20 cellular contexts compared by ENCODE assay signal in the genomic region with DNA sequence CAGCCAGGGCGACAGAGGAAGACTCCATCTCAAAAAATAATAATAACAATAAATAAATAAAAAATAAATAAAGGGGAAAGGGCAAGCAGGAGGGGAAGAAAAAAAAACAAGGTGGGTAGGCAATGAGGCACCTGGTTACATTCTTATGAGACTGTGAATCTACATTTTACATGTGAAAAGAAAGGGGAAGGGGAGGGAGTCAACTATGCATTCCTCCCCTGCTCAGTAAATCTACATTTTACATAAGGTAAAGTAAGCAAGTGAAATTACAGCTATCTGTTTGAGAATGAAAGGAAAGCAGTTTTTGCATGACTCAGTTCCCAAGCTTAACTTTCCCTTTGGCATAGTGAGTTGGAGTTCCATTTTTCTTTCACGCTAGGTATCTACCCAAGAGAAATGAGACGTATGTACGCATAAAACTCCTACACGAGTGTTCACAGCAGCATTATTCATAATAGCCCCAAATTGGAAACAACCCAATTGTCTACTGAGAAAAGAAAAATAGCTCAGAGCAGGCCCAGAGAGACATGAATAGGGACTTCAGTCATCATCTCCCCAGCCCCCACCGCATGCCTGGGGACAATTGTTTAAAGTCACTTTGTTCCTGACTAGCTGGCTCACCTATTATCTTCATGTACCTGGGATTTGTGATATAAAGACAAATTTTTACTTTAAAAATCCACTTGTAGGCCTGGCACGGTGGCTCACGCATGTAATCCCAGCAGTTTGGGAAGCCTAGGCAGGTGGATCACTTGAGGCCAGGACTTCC. TPM values are rescaled to one million over a fixed set of nuclear protein-coding genes. Genes with fewer than 3 reads are reported as not detected.
DNase-seq lines count a peak whose midpoint lies in the region; ATAC-seq and TF ChIP-seq lines count a peak whose summit lies in the region.
"Had no signal": no experiment of that assay in that cellular context is flagged by ENCODE, and none has a peak within 500 bp of the region (broad histone marks: within the 10 kb centered on the region; RNA-seq: fewer than 3 reads in every experiment).

No MANE protein-coding gene starts in this region.

- peak overlapping the region; percentile 51 for H3K4me2 ChIP-seq in PC-3 (ENCODE audit: low read length)
- H3K4me2 ChIP-seq: hepatocyte had no signal

- peak; percentile 20 for DNase-seq in stimulated activated CD4-positive, alpha-beta T cell treated with anti-CD3 and anti-CD28 coated beads, Interleukin-4, amount 100 ng/mL, for 1 hour
- DNase-seq in stimulated activated CD4-positive, alpha-beta T cell treated with anti-CD3 and anti-CD28 coated beads, Interleukin-4, amount 100 ng/mL, for 4 hours, result no peak
- DNase-seq in PC-3, result peak; percentile 45
- DNase-seq in fibroblast of mammary gland (ENCODE audit: low read depth), result peak; percentile 56
- no peak for DNase-seq in middle frontal gyrus (ENCODE audit: extremely low spot score, low spot score)
- no peak for DNase-seq in Ammon's horn (ENCODE audit: low spot score)
- DNase-seq in NCI-H146 (lab: John Stamatoyannopoulos, UW), result no peak
- DNase-seq: activated B cell treated with CpG ODN at 0.5 μM for 24 hours; cortex of kidney; DMS79; foreskin fibroblast; kidney; NCI-H2107; NCI-H510A; retina; RPMI8226; stimulated activated naive B cell treated with anti-CD40 and anti-IgM and Interleukin-4, amounts not matched to agents 10 μg/mL and 1 μg/mL and 100 μg/mL, for 72 hours; tibial artery had no signal

- H2AFZ ChIP-seq in PC-3 (ENCODE audit: low read length), result 0 out of 2 replicates have a peak overlapping the region, but pooled peaks have one; percentile 9
- H2AFZ ChIP-seq: hepatocyte had no signal

- CTCF ChIA-PET in PC-3 (lab: Charles Lee), result no interaction called here

- POLR2A ChIA-PET in PC-3 (lab: Charles Lee; ENCODE audit: unreplicated experiment), result interaction anchor here (0.6 kb wide), 1 partner anchor 544 kb away, joined by 14 read pairs; no protein-coding TSS in a partner anchor

- no peaks in the 10 kb centered on the region for H3K27me3 ChIP-seq in PC-3 (ENCODE audit: low read length)
- H3K27me3 ChIP-seq: hepatocyte, tibial artery had no signal

- peak overlapping the region; percentile 14; the same call in 1 of the 2 replicates for H3K9ac ChIP-seq in PC-3 (ENCODE audit: low read length)

- no peaks in the 10 kb centered on the region for H3K36me3 ChIP-seq in PC-3 (ENCODE audit: low read depth, low read length)
- H3K36me3 ChIP-seq: tibial artery had no signal

- intact Hi-C loops in PC-3 (cut with micrococcal nuclease), result no loop called here

- no TSS peak for BruUV-seq in PC-3 (replicated peaks; lab: Mats Ljungman, UMichigan)

- no peaks in the 10 kb centered on the region for H3K9me3 ChIP-seq in PC-3 (ENCODE audit: low read length)
- H3K9me3 ChIP-seq: tibial artery had no signal

- H3K4me3 ChIP-seq in PC-3 (ENCODE audit: low read length) (no peak overlapping the region), fibroblast of mammary gland (ENCODE audit: control insufficient read depth, low read depth, low read length) (no peak overlapping the region)
- H3K4me3 ChIP-seq: hepatocyte, tibial artery had no signal

- no peak for TF ChIP-seq CTCF in PC-3 (conservative IDR thresholded peaks at IDR 0.05; ENCODE audit: low read depth, low read length)
- TF ChIP-seq CTCF in fibroblast of mammary gland (conservative IDR thresholded peaks at IDR 0.05; ENCODE audit: control insufficient read depth, insufficient read depth, low read depth, low read length), result no peak

- no peaks in the 10 kb centered on the region for H4K20me1 ChIP-seq in PC-3 (ENCODE audit: low read length)

- H3F3A ChIP-seq in PC-3 (ENCODE audit: low read length, unreplicated experiment), result no peaks in the 10 kb centered on the region

- no peaks in the 10 kb centered on the region for H3K79me2 ChIP-seq in PC-3 (ENCODE audit: low read length)
- H3K79me2 ChIP-seq: hepatocyte had no signal

- H3K27ac ChIP-seq in PC-3 (ENCODE audit: low read length), result peak overlapping the region; percentile 77
- H3K27ac ChIP-seq: hepatocyte, tibial artery had no signal

- no peaks in the 10 kb centered on the region for H3K9me2 ChIP-seq in PC-3 (replicated peaks; ENCODE audit: low read length)

- no peak for ATAC-seq in PC-3
- ATAC-seq: SK-N-SH treated with all-trans-retinoic acid at 6 μM for 48 hours; stimulated activated naive B cell treated with anti-CD40 and anti-IgM and Interleukin-4, amounts not matched to agents 10 μg/mL and 1 μg/mL and 100 μg/mL, for 72 hours had no signal

- H3K4me1 ChIP-seq in PC-3 (ENCODE audit: insufficient read depth, low read length), result peaks cover 41% of the 10 kb centered on the region
- H3K4me1 ChIP-seq: tibial artery had no signal

RNA-seq across cellular contexts. Expression of gene DDX3X, which starts 52.4 kb away (rescaled TPM):
- 167 and 185 TPM in 2 replicates for total RNA-seq in PC-3 (2014; rRNA removed)

Comparison
In these comparisons a context has a peak if more than half of its experiments do, and no peak if none do; other contexts are left out.
1. DNase-seq: peak in stimulated activated CD4-positive, alpha-beta T cell treated with anti-CD3 and anti-CD28 coated beads, Interleukin-4, amount 100 ng/mL, for 1 hour (single experiment), PC-3 (single experiment) and fibroblast of mammary gland (single experiment); none in stimulated activated CD4-positive, alpha-beta T cell treated with anti-CD3 and anti-CD28 coated beads, Interleukin-4, amount 100 ng/mL, for 4 hours (0 of 2), middle frontal gyrus (single experiment), Ammon's horn (single experiment) and NCI-H146 (single experiment).